18 cellular contexts compared by ENCODE assay signal in genomic region chr6:26319405-26320128, GRCh38. TPM values are rescaled to one million over a fixed set of nuclear protein-coding genes. Genes with fewer than 3 reads are reported as not detected.
DNase-seq lines count a peak whose midpoint lies in the region; ATAC-seq and TF ChIP-seq lines count a peak whose summit lies in the region.
"Had no signal": no experiment of that assay in that cellular context is flagged by ENCODE, and none has a peak within 500 bp of the region (broad histone marks: within the 10 kb centered on the region; RNA-seq: fewer than 3 reads in every experiment).

No MANE protein-coding gene starts in this region.

- no peaks in the 10 kb centered on the region for H3K36me3 Mint-ChIP-seq in activated CD8-positive, alpha-beta memory T cell treated with anti-CD3 and anti-CD28 coated beads, Interleukin-2, amount 10 ng/mL, durations not matched to agents 7 days and 5 days
- peaks cover 7% of the 10 kb centered on the region for H3K36me3 Mint-ChIP-seq in activated naive CD8-positive, alpha-beta T cell treated with anti-CD3 and anti-CD28 coated beads, Interleukin-2, amount 10 ng/mL, durations not matched to agents 7 days and 5 days
- H3K36me3 Mint-ChIP-seq: activated naive CD4-positive, alpha-beta T cell treated with anti-CD3 and anti-CD28 coated beads, Interleukin-2, amount 10 ng/mL, durations not matched to agents 7 days and 5 days had no signal

- no peak for DNase-seq in activated CD8-positive, alpha-beta memory T cell treated with anti-CD3 and anti-CD28 coated beads, Interleukin-2, amount 10 ng/mL, durations not matched to agents 7 days and 5 days
- no peak for DNase-seq in activated CD8-positive, alpha-beta memory T cell treated with anti-CD3 and anti-CD28 coated beads, Interleukin-2, amount 50 U/mL, for 48 hours
- no peak for DNase-seq in activated naive CD8-positive, alpha-beta T cell treated with anti-CD3 and anti-CD28 coated beads, Interleukin-2, amount 10 ng/mL, durations not matched to agents 7 days and 5 days
- DNase-seq in smooth muscle cell (lab: John Stamatoyannopoulos, UW; ENCODE audit: unreplicated experiment) (no peak), GM10266 (ENCODE audit: extremely low spot score) (no peak), left ventricle myocardium superior (no peak)
- no peak for DNase-seq in central memory CD4-positive, alpha-beta T cell
- DNase-seq: activated naive CD4-positive, alpha-beta T cell treated with anti-CD3 and anti-CD28 coated beads, Interleukin-2, amount 10 ng/mL, durations not matched to agents 7 days and 5 days; Caco-2; Right ventricle myocardium superior; small intestine had no signal

- no peak overlapping the region for H3K27ac ChIP-seq in smooth muscle cell (ENCODE audit: low read depth)
- H3K27ac ChIP-seq: epithelial cell of prostate, HL-60, neutrophil had no signal

- ATAC-seq in activated CD8-positive, alpha-beta memory T cell treated with anti-CD3 and anti-CD28 coated beads, Interleukin-2, amount 10 ng/mL, durations not matched to agents 7 days and 5 days = no peak
- ATAC-seq in activated naive CD8-positive, alpha-beta T cell treated with anti-CD3 and anti-CD28 coated beads, Interleukin-2, amount 10 ng/mL, durations not matched to agents 7 days and 5 days (ENCODE audit: low read depth) = no peak
- ATAC-seq in left ventricle myocardium superior = no peak
- ATAC-seq: A549, HCT116 had no signal

- H3K9me3 ChIP-seq in smooth muscle cell (replicated peaks; ENCODE audit: low read depth) = no peaks in the 10 kb centered on the region
- H3K9me3 ChIP-seq: A549, Caco-2, neutrophil had no signal

- peak overlapping the region; percentile 72 for H3K4me2 ChIP-seq in smooth muscle cell

- POLR2A ChIA-PET in activated naive CD8-positive, alpha-beta T cell treated with anti-CD3 and anti-CD28 coated beads, Interleukin-2, amount 10 ng/mL, durations not matched to agents 7 days and 5 days (lab: Charles Lee) = no interaction called here

- H3K4me3 ChIP-seq in iPS-11a (ENCODE audit: low read depth, low read length) (peak overlapping the region; percentile 79), smooth muscle cell (peak overlapping the region; percentile 22)
- H3K4me3 ChIP-seq: A549, lung had no signal

- H3K4me3 Mint-ChIP-seq in activated CD8-positive, alpha-beta memory T cell treated with anti-CD3 and anti-CD28 coated beads, Interleukin-2, amount 10 ng/mL, durations not matched to agents 7 days and 5 days = peak overlapping the region; percentile 22
- H3K4me3 Mint-ChIP-seq in activated naive CD8-positive, alpha-beta T cell treated with anti-CD3 and anti-CD28 coated beads, Interleukin-2, amount 10 ng/mL, durations not matched to agents 7 days and 5 days = peak overlapping the region; percentile 54
- H3K4me3 Mint-ChIP-seq: activated naive CD4-positive, alpha-beta T cell treated with anti-CD3 and anti-CD28 coated beads, Interleukin-2, amount 10 ng/mL, durations not matched to agents 7 days and 5 days had no signal

- no peaks in the 10 kb centered on the region for H3K9me3 Mint-ChIP-seq in activated CD8-positive, alpha-beta memory T cell treated with anti-CD3 and anti-CD28 coated beads, Interleukin-2, amount 10 ng/mL, durations not matched to agents 7 days and 5 days (ENCODE audit: low read depth)
- H3K9me3 Mint-ChIP-seq in activated naive CD8-positive, alpha-beta T cell treated with anti-CD3 and anti-CD28 coated beads, Interleukin-2, amount 10 ng/mL, durations not matched to agents 7 days and 5 days = no peaks in the 10 kb centered on the region
- H3K9me3 Mint-ChIP-seq: activated naive CD4-positive, alpha-beta T cell treated with anti-CD3 and anti-CD28 coated beads, Interleukin-2, amount 10 ng/mL, durations not matched to agents 7 days and 5 days had no signal

- no peaks in the 10 kb centered on the region for H3K36me3 ChIP-seq in smooth muscle cell (ENCODE audit: low read depth)
- H3K36me3 ChIP-seq: neutrophil had no signal

- intact Hi-C loops in left ventricle myocardium superior (cut with micrococcal nuclease) = no loop called here

- H3K27me3 ChIP-seq in smooth muscle cell (ENCODE audit: low read depth) = no peaks in the 10 kb centered on the region

- WGBS in smooth muscle cell (ENCODE audit: low lambda C conversion rate) = 15% methylated on average over 22 of the region's 22 CpGs

- peaks cover 16% of the 10 kb centered on the region for H3K27me3 Mint-ChIP-seq in activated CD8-positive, alpha-beta memory T cell treated with anti-CD3 and anti-CD28 coated beads, Interleukin-2, amount 10 ng/mL, durations not matched to agents 7 days and 5 days
- peaks cover 16% of the 10 kb centered on the region for H3K27me3 Mint-ChIP-seq in activated naive CD8-positive, alpha-beta T cell treated with anti-CD3 and anti-CD28 coated beads, Interleukin-2, amount 10 ng/mL, durations not matched to agents 7 days and 5 days

- H3K4me1 Mint-ChIP-seq in activated CD8-positive, alpha-beta memory T cell treated with anti-CD3 and anti-CD28 coated beads, Interleukin-2, amount 10 ng/mL, durations not matched to agents 7 days and 5 days = peaks cover 33% of the 10 kb centered on the region
- peaks cover 23% of the 10 kb centered on the region for H3K4me1 Mint-ChIP-seq in activated naive CD8-positive, alpha-beta T cell treated with anti-CD3 and anti-CD28 coated beads, Interleukin-2, amount 10 ng/mL, durations not matched to agents 7 days and 5 days

- H3F3A ChIP-seq in smooth muscle cell (ENCODE audit: low read depth) = peaks cover 12% of the 10 kb centered on the region

- peaks cover 6% of the 10 kb centered on the region for H3K4me1 ChIP-seq in smooth muscle cell (ENCODE audit: low read depth)

- no peak overlapping the region for H3K9ac ChIP-seq in smooth muscle cell (ENCODE audit: low read depth)

- H3K27ac Mint-ChIP-seq in activated CD8-positive, alpha-beta memory T cell treated with anti-CD3 and anti-CD28 coated beads, Interleukin-2, amount 10 ng/mL, durations not matched to agents 7 days and 5 days = no peak overlapping the region
- no peak overlapping the region for H3K27ac Mint-ChIP-seq in activated naive CD8-positive, alpha-beta T cell treated with anti-CD3 and anti-CD28 coated beads, Interleukin-2, amount 10 ng/mL, durations not matched to agents 7 days and 5 days
- H3K27ac Mint-ChIP-seq: activated naive CD4-positive, alpha-beta T cell treated with anti-CD3 and anti-CD28 coated beads, Interleukin-2, amount 10 ng/mL, durations not matched to agents 7 days and 5 days had no signal

- no peak for TF ChIP-seq CTCF in smooth muscle cell (IDR thresholded peaks at IDR 0.05; ENCODE audit: borderline replicate concordance, insufficient read depth, poor library complexity, severe bottlenecking)
- TF ChIP-seq CTCF in GM10266 (IDR thresholded peaks at IDR 0.05; ENCODE audit: control insufficient read depth, insufficient read depth, low read depth, missing control alignments) = no peak

- H4K20me1 ChIP-seq in smooth muscle cell (ENCODE audit: low read depth) = no peaks in the 10 kb centered on the region

- peak overlapping the region; percentile 79 for H2AFZ ChIP-seq in smooth muscle cell (ENCODE audit: low read depth)

- CTCF ChIA-PET in activated CD8-positive, alpha-beta memory T cell treated with anti-CD3 and anti-CD28 coated beads, Interleukin-2, amount 10 ng/mL, durations not matched to agents 7 days and 5 days (lab: Charles Lee) = interaction anchor here (1.1 kb wide), 1 partner anchor 12 kb away, joined by 3 read pairs; no protein-coding TSS in a partner anchor

- no peaks in the 10 kb centered on the region for H3K79me2 ChIP-seq in smooth muscle cell (ENCODE audit: low read depth)

RNA-seq across cellular contexts. Expression of gene BTN3A2, which starts 45.4 kb away (rescaled TPM):
- total RNA-seq in activated CD8-positive, alpha-beta memory T cell treated with anti-CD3 and anti-CD28 coated beads, Interleukin-2, amount 10 ng/mL, durations not matched to agents 7 days and 5 days = 10 to 100 TPM; 57.4 to 60.1 TPM
- 100 to 1,000 TPM; 102 to 122 TPM for total RNA-seq in activated naive CD8-positive, alpha-beta T cell treated with anti-CD3 and anti-CD28 coated beads, Interleukin-2, amount 10 ng/mL, durations not matched to agents 7 days and 5 days
- total RNA-seq in smooth muscle cell (5.1 and 19.7 TPM in 2 replicates), left ventricle myocardium superior (15.5 TPM)
- 7.6 and 13.3 TPM in 2 replicates for polyA plus RNA-seq in smooth muscle cell
